In the genomic region with DNA sequence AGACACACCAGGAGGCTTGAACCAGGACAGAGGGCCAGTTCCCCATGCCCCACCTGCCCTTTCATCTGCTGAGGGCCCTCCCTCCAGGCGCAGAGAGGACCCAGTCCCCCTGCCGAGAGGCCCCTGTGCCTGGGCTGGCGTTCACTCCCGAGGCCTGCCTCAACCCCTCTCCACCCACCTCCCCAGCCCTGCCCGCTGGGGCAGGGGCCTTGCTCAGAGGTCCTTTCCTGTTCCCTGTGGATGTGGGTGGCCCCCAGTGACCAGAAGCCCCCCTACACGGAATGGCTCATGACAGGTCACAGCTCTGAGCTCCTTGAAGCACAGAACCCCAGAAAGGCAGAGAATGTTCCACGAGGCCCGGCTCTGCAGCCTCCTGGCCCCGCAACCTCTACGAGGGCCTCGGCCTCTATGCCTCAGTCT, we compare ENCODE assay signal across 1 cellular context.
TF ChIP-seq lines count a peak whose summit lies in the region.

No MANE protein-coding gene starts in this region.

TF ChIP-seq in GM23338, 12 proteins besides CTCF, POLR2A, EP300 and RAD21 (continued from another document):
- TF ChIP-seq, protein P1, sequence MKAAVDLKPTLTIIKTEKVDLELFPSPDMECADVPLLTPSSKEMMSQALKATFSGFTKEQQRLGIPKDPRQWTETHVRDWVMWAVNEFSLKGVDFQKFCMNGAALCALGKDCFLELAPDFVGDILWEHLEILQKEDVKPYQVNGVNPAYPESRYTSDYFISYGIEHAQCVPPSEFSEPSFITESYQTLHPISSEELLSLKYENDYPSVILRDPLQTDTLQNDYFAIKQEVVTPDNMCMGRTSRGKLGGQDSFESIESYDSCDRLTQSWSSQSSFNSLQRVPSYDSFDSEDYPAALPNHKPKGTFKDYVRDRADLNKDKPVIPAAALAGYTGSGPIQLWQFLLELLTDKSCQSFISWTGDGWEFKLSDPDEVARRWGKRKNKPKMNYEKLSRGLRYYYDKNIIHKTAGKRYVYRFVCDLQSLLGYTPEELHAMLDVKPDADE (IDR thresholded peaks at IDR 0.05), result no peak
- TF ChIP-seq ZNF331 (CRISPR knock-in tag; IDR thresholded peaks at IDR 0.05; ENCODE audit: low read depth) (no peak), JUNB (IDR thresholded peaks at IDR 0.05; ENCODE audit: unreplicated experiment) (no peak), EZH2phosphoT487 (IDR thresholded peaks at IDR 0.05; ENCODE audit: unreplicated experiment) (no peak)
- TF ChIP-seq, protein P2, sequence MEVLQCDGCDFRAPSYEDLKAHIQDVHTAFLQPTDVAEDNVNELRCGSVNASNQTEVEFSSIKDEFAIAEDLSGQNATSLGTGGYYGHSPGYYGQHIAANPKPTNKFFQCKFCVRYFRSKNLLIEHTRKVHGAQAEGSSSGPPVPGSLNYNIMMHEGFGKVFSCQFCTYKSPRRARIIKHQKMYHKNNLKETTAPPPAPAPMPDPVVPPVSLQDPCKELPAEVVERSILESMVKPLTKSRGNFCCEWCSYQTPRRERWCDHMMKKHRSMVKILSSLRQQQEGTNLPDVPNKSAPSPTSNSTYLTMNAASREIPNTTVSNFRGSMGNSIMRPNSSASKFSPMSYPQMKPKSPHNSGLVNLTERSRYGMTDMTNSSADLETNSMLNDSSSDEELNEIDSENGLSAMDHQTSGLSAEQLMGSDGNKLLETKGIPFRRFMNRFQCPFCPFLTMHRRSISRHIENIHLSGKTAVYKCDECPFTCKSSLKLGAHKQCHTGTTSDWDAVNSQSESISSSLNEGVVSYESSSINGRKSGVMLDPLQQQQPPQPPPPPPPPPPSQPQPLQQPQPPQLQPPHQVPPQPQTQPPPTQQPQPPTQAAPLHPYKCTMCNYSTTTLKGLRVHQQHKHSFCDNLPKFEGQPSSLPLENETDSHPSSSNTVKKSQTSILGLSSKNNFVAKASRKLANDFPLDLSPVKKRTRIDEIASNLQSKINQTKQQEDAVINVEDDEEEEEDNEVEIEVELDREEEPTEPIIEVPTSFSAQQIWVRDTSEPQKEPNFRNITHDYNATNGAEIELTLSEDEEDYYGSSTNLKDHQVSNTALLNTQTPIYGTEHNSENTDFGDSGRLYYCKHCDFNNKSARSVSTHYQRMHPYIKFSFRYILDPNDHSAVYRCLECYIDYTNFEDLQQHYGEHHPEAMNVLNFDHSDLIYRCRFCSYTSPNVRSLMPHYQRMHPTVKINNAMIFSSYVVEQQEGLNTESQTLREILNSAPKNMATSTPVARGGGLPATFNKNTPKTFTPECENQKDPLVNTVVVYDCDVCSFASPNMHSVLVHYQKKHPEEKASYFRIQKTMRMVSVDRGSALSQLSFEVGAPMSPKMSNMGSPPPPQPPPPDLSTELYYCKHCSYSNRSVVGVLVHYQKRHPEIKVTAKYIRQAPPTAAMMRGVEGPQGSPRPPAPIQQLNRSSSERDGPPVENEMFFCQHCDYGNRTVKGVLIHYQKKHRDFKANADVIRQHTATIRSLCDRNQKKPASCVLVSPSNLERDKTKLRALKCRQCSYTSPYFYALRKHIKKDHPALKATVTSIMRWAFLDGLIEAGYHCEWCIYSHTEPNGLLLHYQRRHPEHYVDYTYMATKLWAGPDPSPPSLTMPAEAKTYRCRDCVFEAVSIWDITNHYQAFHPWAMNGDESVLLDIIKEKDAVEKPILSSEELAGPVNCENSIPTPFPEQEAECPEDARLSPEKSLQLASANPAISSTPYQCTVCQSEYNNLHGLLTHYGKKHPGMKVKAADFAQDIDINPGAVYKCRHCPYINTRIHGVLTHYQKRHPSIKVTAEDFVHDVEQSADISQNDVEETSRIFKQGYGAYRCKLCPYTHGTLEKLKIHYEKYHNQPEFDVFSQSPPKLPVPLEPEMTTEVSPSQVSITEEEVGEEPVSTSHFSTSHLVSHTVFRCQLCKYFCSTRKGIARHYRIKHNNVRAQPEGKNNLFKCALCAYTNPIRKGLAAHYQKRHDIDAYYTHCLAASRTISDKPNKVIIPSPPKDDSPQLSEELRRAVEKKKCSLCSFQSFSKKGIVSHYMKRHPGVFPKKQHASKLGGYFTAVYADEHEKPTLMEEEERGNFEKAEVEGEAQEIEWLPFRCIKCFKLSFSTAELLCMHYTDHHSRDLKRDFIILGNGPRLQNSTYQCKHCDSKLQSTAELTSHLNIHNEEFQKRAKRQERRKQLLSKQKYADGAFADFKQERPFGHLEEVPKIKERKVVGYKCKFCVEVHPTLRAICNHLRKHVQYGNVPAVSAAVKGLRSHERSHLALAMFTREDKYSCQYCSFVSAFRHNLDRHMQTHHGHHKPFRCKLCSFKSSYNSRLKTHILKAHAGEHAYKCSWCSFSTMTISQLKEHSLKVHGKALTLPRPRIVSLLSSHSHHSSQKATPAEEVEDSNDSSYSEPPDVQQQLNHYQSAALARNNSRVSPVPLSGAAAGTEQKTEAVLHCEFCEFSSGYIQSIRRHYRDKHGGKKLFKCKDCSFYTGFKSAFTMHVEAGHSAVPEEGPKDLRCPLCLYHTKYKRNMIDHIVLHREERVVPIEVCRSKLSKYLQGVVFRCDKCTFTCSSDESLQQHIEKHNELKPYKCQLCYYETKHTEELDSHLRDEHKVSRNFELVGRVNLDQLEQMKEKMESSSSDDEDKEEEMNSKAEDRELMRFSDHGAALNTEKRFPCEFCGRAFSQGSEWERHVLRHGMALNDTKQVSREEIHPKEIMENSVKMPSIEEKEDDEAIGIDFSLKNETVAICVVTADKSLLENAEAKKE (CRISPR knock-in tag; IDR thresholded peaks at IDR 0.05), result no peak
- TF ChIP-seq, protein P3, sequence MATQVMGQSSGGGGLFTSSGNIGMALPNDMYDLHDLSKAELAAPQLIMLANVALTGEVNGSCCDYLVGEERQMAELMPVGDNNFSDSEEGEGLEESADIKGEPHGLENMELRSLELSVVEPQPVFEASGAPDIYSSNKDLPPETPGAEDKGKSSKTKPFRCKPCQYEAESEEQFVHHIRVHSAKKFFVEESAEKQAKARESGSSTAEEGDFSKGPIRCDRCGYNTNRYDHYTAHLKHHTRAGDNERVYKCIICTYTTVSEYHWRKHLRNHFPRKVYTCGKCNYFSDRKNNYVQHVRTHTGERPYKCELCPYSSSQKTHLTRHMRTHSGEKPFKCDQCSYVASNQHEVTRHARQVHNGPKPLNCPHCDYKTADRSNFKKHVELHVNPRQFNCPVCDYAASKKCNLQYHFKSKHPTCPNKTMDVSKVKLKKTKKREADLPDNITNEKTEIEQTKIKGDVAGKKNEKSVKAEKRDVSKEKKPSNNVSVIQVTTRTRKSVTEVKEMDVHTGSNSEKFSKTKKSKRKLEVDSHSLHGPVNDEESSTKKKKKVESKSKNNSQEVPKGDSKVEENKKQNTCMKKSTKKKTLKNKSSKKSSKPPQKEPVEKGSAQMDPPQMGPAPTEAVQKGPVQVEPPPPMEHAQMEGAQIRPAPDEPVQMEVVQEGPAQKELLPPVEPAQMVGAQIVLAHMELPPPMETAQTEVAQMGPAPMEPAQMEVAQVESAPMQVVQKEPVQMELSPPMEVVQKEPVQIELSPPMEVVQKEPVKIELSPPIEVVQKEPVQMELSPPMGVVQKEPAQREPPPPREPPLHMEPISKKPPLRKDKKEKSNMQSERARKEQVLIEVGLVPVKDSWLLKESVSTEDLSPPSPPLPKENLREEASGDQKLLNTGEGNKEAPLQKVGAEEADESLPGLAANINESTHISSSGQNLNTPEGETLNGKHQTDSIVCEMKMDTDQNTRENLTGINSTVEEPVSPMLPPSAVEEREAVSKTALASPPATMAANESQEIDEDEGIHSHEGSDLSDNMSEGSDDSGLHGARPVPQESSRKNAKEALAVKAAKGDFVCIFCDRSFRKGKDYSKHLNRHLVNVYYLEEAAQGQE (IDR thresholded peaks at IDR 0.05; ENCODE audit: unreplicated experiment), result no peak
